ENCODE assay signal across 13 cellular contexts in the genomic region with DNA sequence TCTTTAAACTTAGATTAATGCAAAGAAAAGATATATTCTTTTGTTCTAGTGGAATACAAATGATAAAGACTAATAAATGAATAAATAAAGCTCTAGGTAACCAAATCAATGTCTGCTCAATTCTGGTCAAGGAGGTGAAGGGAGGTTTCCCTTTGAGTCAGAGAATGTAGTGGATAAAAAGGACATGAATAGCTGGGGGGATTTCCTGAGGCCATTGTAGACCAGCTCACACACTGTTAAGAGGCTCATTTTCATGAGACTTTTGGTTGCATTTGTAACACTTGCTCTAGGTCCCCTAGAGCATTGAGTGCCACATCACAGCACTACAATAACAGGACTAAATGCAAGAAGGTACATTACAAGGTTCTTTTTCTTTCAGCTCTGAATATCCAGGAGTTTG.
A peak's percentile ranks its signal among the peaks of the same experiment; 100 is the strongest.
DNase-seq lines count a peak whose midpoint lies in the region; ATAC-seq and TF ChIP-seq lines count a peak whose summit lies in the region.
"Had no signal": no experiment of that assay in that cellular context is flagged by ENCODE, and none has a peak within 500 bp of the region (broad histone marks: within the 10 kb centered on the region; RNA-seq: fewer than 3 reads in every experiment).

No MANE protein-coding gene starts in this region.

- no peaks in the 10 kb centered on the region for H3K9me3 Mint-ChIP-seq in activated CD8-positive, alpha-beta T cell treated with anti-CD3 and anti-CD28 coated beads for 36 hours
- H3K9me3 Mint-ChIP-seq in activated CD8-positive, alpha-beta T cell treated with anti-CD3 and anti-CD28 coated beads, Interleukin-2, amount 10 ng/mL, durations not matched to agents 7 days and 5 days (ENCODE audit: insufficient read depth), result no peaks in the 10 kb centered on the region
- H3K9me3 Mint-ChIP-seq in stimulated activated naive B cell treated with anti-CD40 and anti-IgM and Interleukin-4, amounts not matched to agents 10 μg/mL and 1 μg/mL and 100 μg/mL, for 72 hours, result no peaks in the 10 kb centered on the region
- no peaks in the 10 kb centered on the region for H3K9me3 Mint-ChIP-seq in osteocyte (ENCODE audit: unreplicated experiment)
- H3K9me3 Mint-ChIP-seq in nephron progenitor cell, result no peaks in the 10 kb centered on the region

- peaks cover 25% of the 10 kb centered on the region for H3K4me1 ChIP-seq in body of pancreas
- H3K4me1 ChIP-seq: vagina had no signal

- no peak overlapping the region for H3K27ac Mint-ChIP-seq in activated CD8-positive, alpha-beta T cell treated with anti-CD3 and anti-CD28 coated beads for 36 hours
- no peak overlapping the region for H3K27ac Mint-ChIP-seq in activated CD8-positive, alpha-beta T cell treated with anti-CD3 and anti-CD28 coated beads, Interleukin-2, amount 10 ng/mL, durations not matched to agents 7 days and 5 days
- H3K27ac Mint-ChIP-seq in stimulated activated naive B cell treated with anti-CD40 and anti-IgM and Interleukin-4, amounts not matched to agents 10 μg/mL and 1 μg/mL and 100 μg/mL, for 72 hours, result peak overlapping the region; percentile 5
- H3K27ac Mint-ChIP-seq in osteocyte (ENCODE audit: unreplicated experiment) (no peak overlapping the region), nephron progenitor cell (no peak overlapping the region)

- peaks cover 3% of the 10 kb centered on the region for H3K36me3 Mint-ChIP-seq in activated CD8-positive, alpha-beta T cell treated with anti-CD3 and anti-CD28 coated beads for 36 hours (ENCODE audit: low read depth)
- H3K36me3 Mint-ChIP-seq in activated CD8-positive, alpha-beta T cell treated with anti-CD3 and anti-CD28 coated beads, Interleukin-2, amount 10 ng/mL, durations not matched to agents 7 days and 5 days (ENCODE audit: low read depth), result no peaks in the 10 kb centered on the region
- no peaks in the 10 kb centered on the region for H3K36me3 Mint-ChIP-seq in stimulated activated naive B cell treated with anti-CD40 and anti-IgM and Interleukin-4, amounts not matched to agents 10 μg/mL and 1 μg/mL and 100 μg/mL, for 72 hours
- H3K36me3 Mint-ChIP-seq in osteocyte (ENCODE audit: unreplicated experiment) (no peaks in the 10 kb centered on the region), nephron progenitor cell (ENCODE audit: low read depth) (no peaks in the 10 kb centered on the region)

- H3K27me3 Mint-ChIP-seq in activated CD8-positive, alpha-beta T cell treated with anti-CD3 and anti-CD28 coated beads for 36 hours, result no peaks in the 10 kb centered on the region
- peaks cover 2% of the 10 kb centered on the region for H3K27me3 Mint-ChIP-seq in activated CD8-positive, alpha-beta T cell treated with anti-CD3 and anti-CD28 coated beads, Interleukin-2, amount 10 ng/mL, durations not matched to agents 7 days and 5 days (ENCODE audit: low read depth)
- H3K27me3 Mint-ChIP-seq in stimulated activated naive B cell treated with anti-CD40 and anti-IgM and Interleukin-4, amounts not matched to agents 10 μg/mL and 1 μg/mL and 100 μg/mL, for 72 hours, result no peaks in the 10 kb centered on the region
- H3K27me3 Mint-ChIP-seq in osteocyte (ENCODE audit: unreplicated experiment) (peaks cover 3% of the 10 kb centered on the region), nephron progenitor cell (ENCODE audit: low read depth, poor library complexity) (peaks cover 4% of the 10 kb centered on the region)

- no peak overlapping the region for H3K27ac ChIP-seq in body of pancreas
- H3K27ac ChIP-seq: vagina had no signal

- POLR2A ChIA-PET in activated CD8-positive, alpha-beta T cell treated with anti-CD3 and anti-CD28 coated beads for 36 hours (lab: Charles Lee), result no interaction called here
- POLR2A ChIA-PET in activated CD8-positive, alpha-beta T cell treated with anti-CD3 and anti-CD28 coated beads, Interleukin-2, amount 10 ng/mL, durations not matched to agents 7 days and 5 days (lab: Charles Lee), result no interaction called here

- DNase-seq in activated CD8-positive, alpha-beta T cell treated with anti-CD3 and anti-CD28 coated beads for 36 hours, result peak; percentile 11
- no peak for DNase-seq in activated CD8-positive, alpha-beta T cell treated with anti-CD3 and anti-CD28 coated beads, Interleukin-2, amount 10 ng/mL, durations not matched to agents 7 days and 5 days
- DNase-seq in stimulated activated naive B cell treated with anti-CD40 and anti-IgM and Interleukin-4, amounts not matched to agents 10 μg/mL and 1 μg/mL and 100 μg/mL, for 72 hours, result peak; percentile 10
- DNase-seq in osteocyte (ENCODE audit: extremely low spot score, unreplicated experiment), result no peak
- no peak for DNase-seq in nephron progenitor cell
- no peak for DNase-seq in body of pancreas
- DNase-seq: activated CD4-positive, alpha-beta T cell treated with anti-CD3 and anti-CD28 coated beads, Interleukin-2, amount 50 U/mL, for 4 hours; amniotic stem cell; NCI-H2081; posterior cingulate gyrus had no signal

- CTCF ChIA-PET in activated CD8-positive, alpha-beta T cell treated with anti-CD3 and anti-CD28 coated beads for 36 hours (lab: Charles Lee), result interaction anchor here (1.1 to 1.6 kb wide), 3 partner anchors 27 to 80 kb away, joined by 3 to 4 read pairs (median 3); no protein-coding TSS in a partner anchor
- CTCF ChIA-PET in activated CD8-positive, alpha-beta T cell treated with anti-CD3 and anti-CD28 coated beads, Interleukin-2, amount 10 ng/mL, durations not matched to agents 7 days and 5 days (lab: Charles Lee), result interaction anchor here (0.8 to 1.7 kb wide), 3 partner anchors 17 to 46 kb away, joined by 3 to 4 read pairs (median 3); no protein-coding TSS in a partner anchor

- H3K9me3 ChIP-seq in body of pancreas, result no peaks in the 10 kb centered on the region
- H3K9me3 ChIP-seq: vagina had no signal

- no peaks in the 10 kb centered on the region for H3K27me3 ChIP-seq in body of pancreas
- H3K27me3 ChIP-seq: vagina had no signal

- H3K4me1 Mint-ChIP-seq in activated CD8-positive, alpha-beta T cell treated with anti-CD3 and anti-CD28 coated beads for 36 hours (ENCODE audit: low read depth), result peaks cover 7% of the 10 kb centered on the region
- no peaks in the 10 kb centered on the region for H3K4me1 Mint-ChIP-seq in activated CD8-positive, alpha-beta T cell treated with anti-CD3 and anti-CD28 coated beads, Interleukin-2, amount 10 ng/mL, durations not matched to agents 7 days and 5 days (ENCODE audit: low read depth)
- H3K4me1 Mint-ChIP-seq in stimulated activated naive B cell treated with anti-CD40 and anti-IgM and Interleukin-4, amounts not matched to agents 10 μg/mL and 1 μg/mL and 100 μg/mL, for 72 hours, result peaks cover 2 to 13% of the 10 kb centered on the region in 2 donors
- H3K4me1 Mint-ChIP-seq in osteocyte (ENCODE audit: unreplicated experiment) (peaks cover 7% of the 10 kb centered on the region), nephron progenitor cell (no peaks in the 10 kb centered on the region)

- no peaks in the 10 kb centered on the region for H3K36me3 ChIP-seq in body of pancreas (replicated peaks in 1 of 2; ENCODE audit: insufficient read depth in 1 of 2, low read depth in 2 of 2)
- H3K36me3 ChIP-seq: vagina had no signal

- intact Hi-C loops in activated CD8-positive, alpha-beta T cell treated with anti-CD3 and anti-CD28 coated beads for 36 hours (cut with micrococcal nuclease), result no loop called here
- intact Hi-C loops in body of pancreas (cut with DNase I), result no loop called here

- no peak for TF ChIP-seq POLR2A in body of pancreas (IDR thresholded peaks at IDR 0.05)

- no peak overlapping the region for H3K4me3 ChIP-seq in body of pancreas
- H3K4me3 ChIP-seq: vagina had no signal

- no peak for TF ChIP-seq CTCF in activated CD8-positive, alpha-beta T cell treated with anti-CD3 and anti-CD28 coated beads for 36 hours (IDR thresholded peaks at IDR 0.05)
- TF ChIP-seq CTCF in osteocyte (IDR thresholded peaks at IDR 0.05), result no peak
- TF ChIP-seq CTCF in nephron progenitor cell (IDR thresholded peaks at IDR 0.05), result no peak
- no peak for TF ChIP-seq CTCF in body of pancreas (IDR thresholded peaks at IDR 0.05)

- peak; percentile 77 for ATAC-seq in activated CD8-positive, alpha-beta T cell treated with anti-CD3 and anti-CD28 coated beads for 36 hours
- no peak for ATAC-seq in activated CD8-positive, alpha-beta T cell treated with anti-CD3 and anti-CD28 coated beads, Interleukin-2, amount 10 ng/mL, durations not matched to agents 7 days and 5 days
- ATAC-seq in GM21723 (IDR thresholded peaks at IDR 0.05; ENCODE audit: unreplicated experiment) (peak; percentile 88), HG03159 (IDR thresholded peaks at IDR 0.05; ENCODE audit: unreplicated experiment) (peak; percentile 84), body of pancreas (no peak)
- peak; percentile 92 to 99 for ATAC-seq in stimulated activated naive B cell treated with anti-CD40 and anti-IgM and Interleukin-4, amounts not matched to agents 10 μg/mL and 1 μg/mL and 100 μg/mL, for 72 hours (replicated peaks)

- no peak overlapping the region for H3K4me3 Mint-ChIP-seq in activated CD8-positive, alpha-beta T cell treated with anti-CD3 and anti-CD28 coated beads for 36 hours
- no peak overlapping the region for H3K4me3 Mint-ChIP-seq in activated CD8-positive, alpha-beta T cell treated with anti-CD3 and anti-CD28 coated beads, Interleukin-2, amount 10 ng/mL, durations not matched to agents 7 days and 5 days
- H3K4me3 Mint-ChIP-seq in stimulated activated naive B cell treated with anti-CD40 and anti-IgM and Interleukin-4, amounts not matched to agents 10 μg/mL and 1 μg/mL and 100 μg/mL, for 72 hours, result no peak overlapping the region
- H3K4me3 Mint-ChIP-seq in osteocyte (ENCODE audit: unreplicated experiment) (no peak overlapping the region), nephron progenitor cell (no peak overlapping the region)

Comparison
In these comparisons a context has a peak if more than half of its experiments do, and no peak if none do; other contexts are left out.
1. ATAC-seq: peak in activated CD8-positive, alpha-beta T cell treated with anti-CD3 and anti-CD28 coated beads for 36 hours (single experiment), GM21723 (single experiment), HG03159 (single experiment) and stimulated activated naive B cell treated with anti-CD40 and anti-IgM and Interleukin-4, amounts not matched to agents 10 μg/mL and 1 μg/mL and 100 μg/mL, for 72 hours (2 of 2); none in activated CD8-positive, alpha-beta T cell treated with anti-CD3 and anti-CD28 coated beads, Interleukin-2, amount 10 ng/mL, durations not matched to agents 7 days and 5 days (single experiment) and body of pancreas (single experiment).
2. DNase-seq: peak in activated CD8-positive, alpha-beta T cell treated with anti-CD3 and anti-CD28 coated beads for 36 hours (single experiment) and stimulated activated naive B cell treated with anti-CD40 and anti-IgM and Interleukin-4, amounts not matched to agents 10 μg/mL and 1 μg/mL and 100 μg/mL, for 72 hours (single experiment); none in activated CD8-positive, alpha-beta T cell treated with anti-CD3 and anti-CD28 coated beads, Interleukin-2, amount 10 ng/mL, durations not matched to agents 7 days and 5 days (single experiment), osteocyte (single experiment), nephron progenitor cell (single experiment) and body of pancreas (0 of 4).